Comparison of ENCODE assay signal across 1 cellular context in genomic region chr1:156669794-156670193, GRCh38.
TF ChIP-seq lines count a peak whose summit lies in the region.

No MANE protein-coding gene starts in this region.

TF ChIP-seq in H1, 55 proteins besides CTCF, POLR2A, EP300 and RAD21:
- TF ChIP-seq KDM1A (IDR thresholded peaks at IDR 0.05; ENCODE audit: borderline replicate concordance, low read length) (no peak), EZH2 (IDR thresholded peaks at IDR 0.05; ENCODE audit: low read depth, low read length, severe bottlenecking) (no peak), GABPA (IDR thresholded peaks at IDR 0.05; ENCODE audit: borderline replicate concordance, insufficient read depth, low read length) (no peak), JUND (IDR thresholded peaks at IDR 0.05; ENCODE audit: low read length) (no peak), HDAC2 (IDR thresholded peaks at IDR 0.05; ENCODE audit: borderline replicate concordance in 1 of 2, low read depth in 2 of 2, low read length in 2 of 2) (no peak), SIRT6 (IDR thresholded peaks at IDR 0.05; ENCODE audit: low read length) (no peak), TBP (IDR thresholded peaks at IDR 0.05; ENCODE audit: low read depth, low read length) (no peak), TAF1 (IDR thresholded peaks at IDR 0.05; ENCODE audit: low read depth, low read length) (no peak), CBX5 (IDR thresholded peaks at IDR 0.05; ENCODE audit: low read depth, low read length) (no peak), RBBP5 (IDR thresholded peaks at IDR 0.05; ENCODE audit: borderline replicate concordance, low read depth, low read length) (no peak), SP4 (IDR thresholded peaks at IDR 0.05; ENCODE audit: low read length) (no peak), HDAC6 (IDR thresholded peaks at IDR 0.05; ENCODE audit: low read depth, low read length) (no peak), EGR1 (IDR thresholded peaks at IDR 0.05; ENCODE audit: borderline replicate concordance, low read depth, low read length) (no peak), NANOG (IDR thresholded peaks at IDR 0.05; ENCODE audit: insufficient read depth, low read depth, low read length, poor library complexity, severe bottlenecking) (no peak), ASH2L (IDR thresholded peaks at IDR 0.05; ENCODE audit: low read length) (no peak), CHD2 (IDR thresholded peaks at IDR 0.05; ENCODE audit: low read length) (no peak)
